In the genomic region with DNA sequence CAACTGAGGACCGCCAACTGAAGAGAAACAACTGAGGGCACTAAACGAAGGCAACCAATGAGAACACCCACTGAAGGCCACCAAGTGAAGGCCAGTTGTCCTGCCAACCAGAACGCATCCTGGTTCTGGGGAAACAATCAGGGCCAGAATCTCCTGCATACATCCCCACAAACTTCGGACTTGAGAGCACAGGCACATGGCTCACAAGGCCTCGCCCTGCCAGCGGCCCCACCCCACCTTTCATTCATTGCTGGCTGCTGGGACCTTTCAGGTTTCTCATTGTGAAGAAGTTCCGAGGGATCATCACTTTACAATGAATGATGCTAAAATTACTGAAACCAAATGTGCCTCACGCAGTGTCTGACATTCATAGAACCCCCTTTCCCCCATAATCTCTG, we compare ENCODE assay signal across 18 cellular contexts.
DNase-seq lines count a peak whose midpoint lies in the region; FAIRE-seq and TF ChIP-seq lines count a peak whose summit lies in the region.
"Had no signal": no experiment of that assay in that cellular context is flagged by ENCODE, and none has a peak within 500 bp of the region (broad histone marks: within the 10 kb centered on the region; RNA-seq: fewer than 3 reads in every experiment).

No MANE protein-coding gene starts in this region.

- no peaks in the 10 kb centered on the region for H3K9me3 ChIP-seq in small intestine (ENCODE audit: control insufficient read depth, low read depth)

- H3K27ac ChIP-seq in small intestine (ENCODE audit: low read depth in 1 of 2, low read length in 1 of 2), result no peak overlapping the region

- H3K4me1 Mint-ChIP-seq in chondrocyte (ENCODE audit: low read depth) (no peaks in the 10 kb centered on the region), nephron (peaks cover 12% of the 10 kb centered on the region)
- H3K4me1 Mint-ChIP-seq: CD4-positive, alpha-beta memory T cell had no signal

- H3K27me3 Mint-ChIP-seq in chondrocyte (ENCODE audit: low read depth) (peaks cover 6% of the 10 kb centered on the region), nephron (ENCODE audit: low read depth) (peaks cover 8% of the 10 kb centered on the region)

- no peaks in the 10 kb centered on the region for H3K27me3 ChIP-seq in small intestine (ENCODE audit: control insufficient read depth in 2 of 2, insufficient read depth in 2 of 2, low read length in 2 of 2)

- H3K4me3 Mint-ChIP-seq in chondrocyte (ENCODE audit: unreplicated experiment) (no peak overlapping the region), nephron (peak overlapping the region in 2 of 3 experiments; percentile 71 to 80)
- H3K4me3 Mint-ChIP-seq: CD4-positive, alpha-beta memory T cell; HFFc6 had no signal

- H3K4me3 ChIP-seq in small intestine (ENCODE audit: low read depth in 1 of 2, low read length in 2 of 2), result no peak overlapping the region

- H3K27ac Mint-ChIP-seq in chondrocyte (ENCODE audit: unreplicated experiment) (peak overlapping the region; percentile 15), nephron (peak overlapping the region in 2 of 3 experiments; percentile 1 to 19)
- H3K27ac Mint-ChIP-seq: CD4-positive, alpha-beta memory T cell; HFFc6 had no signal

- no peaks in the 10 kb centered on the region for H3K36me3 Mint-ChIP-seq in chondrocyte (ENCODE audit: low read depth)
- H3K36me3 Mint-ChIP-seq in nephron (ENCODE audit: low read depth), result no peaks in the 10 kb centered on the region
- H3K36me3 Mint-ChIP-seq: CD4-positive, alpha-beta memory T cell had no signal

- no peaks in the 10 kb centered on the region for H3K4me1 ChIP-seq in small intestine (ENCODE audit: control insufficient read depth in 2 of 2, insufficient read depth in 1 of 2, low read depth in 1 of 2, low read length in 1 of 2)

- FAIRE-seq in small intestine (lab: Jason Lieb, UNC) (no peak), HTR-8/SVneo (lab: Jason Lieb, UNC) (no peak)
- FAIRE-seq: GM12891, GM18507 had no signal

- DNase-seq in chondrocyte (ENCODE audit: low spot score) (no peak), small intestine (peak; percentile 5), HTR-8/SVneo (ENCODE audit: insufficient read length, low spot score) (no peak), NCI-H526 treated with DMSO at 0.1 percent for 48 hours (lab: John Stamatoyannopoulos, UW) (no peak)
- no peak for DNase-seq in activated CD4-positive, alpha-beta T cell treated with anti-CD3 and anti-CD28 coated beads, Interleukin-2, amount 50 U/mL, for 1 hour
- DNase-seq: C1 segment of cervical spinal cord; Calu3; CD4-positive, alpha-beta memory T cell; COR-L47; DMS53; DMS79 treated with DMSO at 0.1 percent for 48 hours; GF-D8; GOT3; H7; HFFc6 had no signal

- H3K36me3 ChIP-seq in small intestine (ENCODE audit: control insufficient read depth in 2 of 2, insufficient read depth in 2 of 2, low read length in 2 of 2), result no peaks in the 10 kb centered on the region

- H3K9me3 Mint-ChIP-seq in chondrocyte (ENCODE audit: low read depth) (no peaks in the 10 kb centered on the region), nephron (no peaks in the 10 kb centered on the region)
- H3K9me3 Mint-ChIP-seq: CD4-positive, alpha-beta memory T cell; HFFc6 had no signal

- TF ChIP-seq CTCF in chondrocyte (IDR thresholded peaks at IDR 0.05) (no peak), nephron (IDR thresholded peaks at IDR 0.05; ENCODE audit: unreplicated experiment in 3 of 3) (no peak)

- WGBS in small intestine, 3 donors, result 73 to 87% (median 85%) methylated on average over 8 of the region's 8 CpGs
